8 cellular contexts compared by ENCODE assay signal in the genomic region with DNA sequence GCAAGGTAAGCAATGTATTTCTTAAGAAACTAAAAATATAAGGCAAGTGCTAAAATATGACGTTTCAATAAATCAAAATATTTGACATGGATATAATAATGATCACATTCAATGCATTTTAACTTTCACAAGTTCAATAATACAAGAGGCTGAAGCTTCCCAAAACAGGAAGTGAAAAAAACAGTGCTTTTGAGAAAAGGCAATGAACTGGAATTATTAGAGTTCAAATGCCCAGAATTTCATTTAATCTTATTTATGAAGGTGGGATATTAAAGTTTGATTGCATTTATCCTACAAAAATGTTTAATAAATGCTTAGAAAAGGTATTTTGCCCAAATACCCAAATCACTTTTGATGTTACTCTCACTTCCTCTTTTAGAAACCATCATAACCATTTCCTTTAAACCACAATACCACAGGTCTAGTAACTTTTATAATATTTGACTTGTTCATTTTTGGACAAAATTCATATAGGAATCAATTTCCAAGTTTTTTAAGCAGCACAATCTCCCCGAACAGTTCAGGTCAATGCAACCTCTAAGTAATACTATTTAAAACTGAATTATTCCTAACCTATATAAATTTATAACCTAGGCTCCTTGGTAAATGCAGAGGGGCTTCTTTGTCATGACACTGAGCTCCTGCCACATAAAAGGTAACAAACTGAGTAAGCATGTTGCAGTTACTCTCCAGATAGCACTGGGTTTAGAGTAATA. TPM values are rescaled to one million over a fixed set of nuclear protein-coding genes. Genes with fewer than 3 reads are reported as not detected.
A peak's percentile ranks its signal among the peaks of the same experiment; 100 is the strongest.
DNase-seq lines count a peak whose midpoint lies in the region; ATAC-seq and TF ChIP-seq lines count a peak whose summit lies in the region.

No MANE protein-coding gene starts in this region.

- peaks cover 56% of the 10 kb centered on the region for H3K4me1 Mint-ChIP-seq in nephron progenitor cell

- no peak overlapping the region for H2AFZ ChIP-seq in mammary epithelial cell (ENCODE audit: low read depth, low read length)

- dilution Hi-C loops in mammary epithelial cell (cut with HindIII; ENCODE audit: low sequenced_read_pairs): no loop called here

- no peak for TF ChIP-seq CTCF in GM20000 (IDR thresholded peaks at IDR 0.05; ENCODE audit: extremely low read depth, missing control alignments)
- TF ChIP-seq CTCF in mammary epithelial cell (conservative IDR thresholded peaks at IDR 0.05 in 1 of 2, IDR thresholded peaks at IDR 0.05 in 1 of 2; ENCODE audit: extremely low read depth in 1 of 2, insufficient read depth in 1 of 2, low read depth in 1 of 2, low read length in 2 of 2): no peak
- no peak for TF ChIP-seq CTCF in nephron progenitor cell (IDR thresholded peaks at IDR 0.05)

- CTCF ChIA-PET in mammary epithelial cell (lab: Charles Lee; ENCODE audit: low non-redundant PET): no interaction called here

- WGBS in mammary epithelial cell (ENCODE audit: low coverage, missing lambda C conversion rate): 0% methylated on average over 2 of the region's 2 CpGs

- intact Hi-C loops in mammary epithelial cell (cut with micrococcal nuclease) (loop anchor here (2.0 kb wide), 1 partner anchor 17 kb away; no protein-coding TSS in a partner anchor), left colon (cut with DNase I, micrococcal nuclease) (no loop called here)

- H3K4me2 ChIP-seq in mammary epithelial cell (ENCODE audit: insufficient read depth, low read depth, low read length): peak overlapping the region; percentile 93

- peaks cover 13% of the 10 kb centered on the region for H3K4me1 ChIP-seq in mammary epithelial cell (ENCODE audit: insufficient read depth, low read length)

- H3K36me3 Mint-ChIP-seq in nephron progenitor cell (ENCODE audit: low read depth): no peaks in the 10 kb centered on the region

- H3K27ac ChIP-seq in mammary epithelial cell (ENCODE audit: insufficient read depth, low read depth, low read length): peak overlapping the region; percentile 95

- peaks cover 12% of the 10 kb centered on the region for H3K27me3 Mint-ChIP-seq in nephron progenitor cell (ENCODE audit: low read depth, poor library complexity)

- H3K27ac Mint-ChIP-seq in nephron progenitor cell: peak overlapping the region; percentile 95

- H3K9ac ChIP-seq in mammary epithelial cell (ENCODE audit: insufficient read depth, low read length): peak overlapping the region; percentile 97

- in situ Hi-C loops in mammary epithelial cell (cut with MboI; ENCODE audit: low sequenced_read_pairs in 2 of 2): no loop called here

- H3K9me3 ChIP-seq in mammary epithelial cell (replicated peaks; ENCODE audit: insufficient read depth, low read length): no peaks in the 10 kb centered on the region

- peaks cover 70% of the 10 kb centered on the region for H3K79me2 ChIP-seq in mammary epithelial cell (ENCODE audit: insufficient read depth, low read length)

- BruUV-seq in mammary epithelial cell (replicated peaks; lab: Mats Ljungman, UMichigan): no TSS peak

- H3K9me3 Mint-ChIP-seq in nephron progenitor cell: no peaks in the 10 kb centered on the region

- no peaks in the 10 kb centered on the region for H3K36me3 ChIP-seq in mammary epithelial cell (ENCODE audit: insufficient read depth, low read length)

- no peaks in the 10 kb centered on the region for H3K27me3 ChIP-seq in mammary epithelial cell (ENCODE audit: insufficient read depth, low read length)

- H3K4me3 Mint-ChIP-seq in nephron progenitor cell: peak overlapping the region; percentile 87

- peak; percentile 53 for ATAC-seq in HG03558 (IDR thresholded peaks at IDR 0.05; ENCODE audit: extremely low read depth, unreplicated experiment)
- ATAC-seq in left colon: no peak

- DNase-seq in ELR (ENCODE audit: low read depth) (peak; percentile 15), GM20000 (ENCODE audit: low spot score) (peak; percentile 61), mammary epithelial cell (no peak), nephron progenitor cell (no peak), NCI-H524 treated with DMSO at 0.1 percent for 48 hours (lab: John Stamatoyannopoulos, UW) (no peak), left colon (no peak)
- no peak for DNase-seq in effector CD8-positive, alpha-beta T cell (lab: John Stamatoyannopoulos, UW)

- H3K4me3 ChIP-seq in mammary epithelial cell (replicated peaks in 1 of 3; ENCODE audit: insufficient read depth in 1 of 3, low read depth in 2 of 3, low read length in 3 of 3): peak overlapping the region; percentile 62 to 99 (median 95)

- H4K20me1 ChIP-seq in mammary epithelial cell (ENCODE audit: insufficient read depth, low read length): peaks cover 15% of the 10 kb centered on the region

RNA-seq across cellular contexts. Expression of gene NCKAP1, which starts 2.1 kb away (rescaled TPM):
- total RNA-seq in mammary epithelial cell: 100 to 1,000 TPM; 153 to 172 TPM
- 133 TPM for polyA plus RNA-seq in mammary epithelial cell
- polyA minus RNA-seq in mammary epithelial cell: 107 TPM
- 100 to 1,000 TPM; 108 to 119 TPM for total RNA-seq in left colon

RNA-seq across cellular contexts. Expression of gene DUSP19, which starts 42.4 kb away (rescaled TPM):
- total RNA-seq in mammary epithelial cell (1 to 10 TPM; 1.0 to 1.7 TPM), left colon (1 to 10 TPM; 1.0 to 2.4 TPM)
- polyA plus RNA-seq in mammary epithelial cell: 0.23 TPM
- polyA minus RNA-seq in mammary epithelial cell: 0.93 TPM

Comparison
In these comparisons a context has a peak if more than half of its experiments do, and no peak if none do; other contexts are left out.
1. DNase-seq: peak in ELR (single experiment) and GM20000 (single experiment); none in mammary epithelial cell (single experiment), nephron progenitor cell (single experiment), effector CD8-positive, alpha-beta T cell (single experiment), NCI-H524 treated with DMSO at 0.1 percent for 48 hours (single experiment) and left colon (0 of 2).